Comparison of ENCODE assay signal across 9 cellular contexts in genomic region chr6:44003345-44004061, GRCh38.
A peak's percentile ranks its signal among the peaks of the same experiment; 100 is the strongest.
DNase-seq lines count a peak whose midpoint lies in the region; ATAC-seq, FAIRE-seq and TF ChIP-seq lines count a peak whose summit lies in the region.
"Had no signal": no experiment of that assay in that cellular context is flagged by ENCODE, and none has a peak within 500 bp of the region (broad histone marks: within the 10 kb centered on the region; RNA-seq: fewer than 3 reads in every experiment).

No MANE protein-coding gene starts in this region.

- H3K27ac ChIP-seq in ectodermal cell (ENCODE audit: insufficient read depth, low read depth, low read length, poor library complexity, severe bottlenecking) (peak overlapping the region; percentile 44), pancreas (peak overlapping the region; percentile 82 to 88 (median 86))

- DNase-seq in NCI-H748 (lab: John Stamatoyannopoulos, UW; ENCODE audit: unreplicated experiment) (peak; percentile 47), NCI-H748 treated with DMSO at 0.1 percent for 48 hours (lab: John Stamatoyannopoulos, UW) (no peak), pancreas (peak in 3 of 6 donors; percentile 38 to 59 (median 39)), DMS53 treated with DMSO at 0.1 percent for 48 hours (lab: John Stamatoyannopoulos, UW; ENCODE audit: unreplicated experiment) (no peak), SHP77 treated with DMSO at 0.1 percent for 48 hours (lab: John Stamatoyannopoulos, UW) (no peak)

- intact Hi-C loops in pancreas (cut with DNase I), result no loop called here

- peak; percentile 1 for ATAC-seq in HG02759 (IDR thresholded peaks at IDR 0.05; ENCODE audit: unreplicated experiment)
- ATAC-seq in pancreas, result peak; percentile 7 to 26 (median 14)
- no peak for ATAC-seq in HG03280 (IDR thresholded peaks at IDR 0.05; ENCODE audit: unreplicated experiment)

- H3K27me3 ChIP-seq in ectodermal cell (ENCODE audit: control insufficient read depth, insufficient read depth, low read length, poor library complexity, severe bottlenecking) (peaks cover 23% of the 10 kb centered on the region), pancreas (no peaks in the 10 kb centered on the region)
- H3K27me3 ChIP-seq: BE2C had no signal

- 44 to 45% methylated on average over 22 of the region's 22 CpGs for WGBS in ectodermal cell, 2 experiments
- 66 to 68% methylated on average over 22 of the region's 22 CpGs for WGBS in pancreas, 2 donors

- H3K36me3 ChIP-seq in ectodermal cell (ENCODE audit: control insufficient read depth, insufficient read depth, low read length) (no peaks in the 10 kb centered on the region), pancreas (no peaks in the 10 kb centered on the region)
- H3K36me3 ChIP-seq: BE2C had no signal

- H3K4me1 ChIP-seq in ectodermal cell (ENCODE audit: control insufficient read depth, insufficient read depth, low read length) (peaks cover 54% of the 10 kb centered on the region), pancreas (peaks cover 0 to 3% (median 0%) of the 10 kb centered on the region in 3 donors)

- TF ChIP-seq CTCF in pancreas (IDR thresholded peaks at IDR 0.05), result no peak

- H3K4me3 ChIP-seq in ectodermal cell (ENCODE audit: insufficient read depth, low read depth, low read length) (peak overlapping the region; percentile 43), pancreas (peak overlapping the region in 2 of 4 donors; percentile 27 to 33)

- FAIRE-seq in pancreas (lab: Jason Lieb, UNC), result no peak

- H3K9me3 ChIP-seq in ectodermal cell (ENCODE audit: control insufficient read depth, low read length) (no peaks in the 10 kb centered on the region), pancreas (no peaks in the 10 kb centered on the region)
- H3K9me3 ChIP-seq: BE2C had no signal
